In the genomic region with DNA sequence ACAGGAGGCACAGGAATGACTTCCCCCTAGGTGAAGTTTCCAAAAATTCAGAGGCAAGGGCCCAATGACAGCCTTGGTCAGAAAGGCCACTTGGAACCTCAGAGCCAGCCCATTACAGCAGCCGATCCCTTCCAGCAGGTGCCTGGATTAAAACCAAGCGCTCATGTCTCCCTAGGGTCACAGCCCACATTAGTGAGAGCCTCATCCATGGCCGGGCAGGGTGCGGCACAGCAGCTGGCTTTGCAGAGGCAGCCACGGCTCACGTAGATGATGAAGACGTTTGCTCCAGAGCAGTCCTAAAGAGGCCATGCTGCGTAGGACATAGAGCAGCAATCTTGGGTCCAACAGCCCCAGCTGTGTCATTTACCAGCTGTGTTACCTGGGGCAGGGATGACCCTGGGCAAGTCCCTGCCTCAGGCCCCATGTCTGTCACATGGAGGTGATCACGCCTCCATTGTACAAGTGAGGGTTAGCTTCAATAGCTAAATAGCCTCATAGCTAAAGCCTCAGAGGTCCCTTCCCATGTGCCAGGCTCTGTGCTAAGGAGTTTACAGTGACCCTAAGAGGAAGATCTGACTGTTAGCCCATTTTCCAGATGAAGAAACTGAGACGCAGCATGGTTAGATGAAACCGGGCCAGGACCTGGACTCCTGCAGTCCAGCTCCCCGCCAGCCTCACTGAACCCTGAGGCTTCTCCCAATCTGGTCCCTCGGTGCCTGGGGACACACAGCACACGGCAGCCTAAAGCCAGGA, we compare ENCODE assay signal across 14 cellular contexts. TPM values are rescaled to one million over a fixed set of nuclear protein-coding genes. Genes with fewer than 3 reads are reported as not detected.
A peak's percentile ranks its signal among the peaks of the same experiment; 100 is the strongest.
DNase-seq lines count a peak whose midpoint lies in the region; ATAC-seq and TF ChIP-seq lines count a peak whose summit lies in the region.
"Had no signal": no experiment of that assay in that cellular context is flagged by ENCODE, and none has a peak within 500 bp of the region (broad histone marks: within the 10 kb centered on the region; RNA-seq: fewer than 3 reads in every experiment).

No MANE protein-coding gene starts in this region.

- no peak for DNase-seq in Karpas-422
- no peak for DNase-seq in brain microvascular endothelial cell
- DNase-seq in mesendoderm, result no peak
- DNase-seq in thyroid gland, result no peak
- no peak for DNase-seq in stimulated activated CD4-positive, alpha-beta T cell treated with anti-CD3 and anti-CD28 coated beads, Interleukin-4, amount 100 ng/mL, for 4 hours
- no peak for DNase-seq in A673 (ENCODE audit: low spot score)
- DNase-seq: activated CD8-positive, alpha-beta T cell treated with anti-CD3 and anti-CD28 coated beads, Interleukin-2, amount 10 ng/mL, durations not matched to agents 7 days and 5 days; activated effector memory CD4-positive, alpha-beta T cell treated with Interleukin-2 at 50 U/mL for 16 hours; COR-L47; NCI-H1105; NCI-H446 treated with DMSO at 0.1 percent for 48 hours; retina; stimulated activated naive CD8-positive, alpha-beta T cell treated with anti-CD3 and anti-CD28 coated beads, Interleukin-15, amount 100 ng/mL, for 72 hours had no signal

- H3K9me3 ChIP-seq in Karpas-422 (ENCODE audit: low read length) (no peaks in the 10 kb centered on the region), thyroid gland (no peaks in the 10 kb centered on the region), A673 (ENCODE audit: low read depth, low read length, poor library complexity, severe bottlenecking) (no peaks in the 10 kb centered on the region)

- H3K23ac ChIP-seq in mesendoderm (ENCODE audit: low read length), result no peak overlapping the region

- H4K8ac ChIP-seq in mesendoderm (ENCODE audit: low read depth, low read length), result no peak overlapping the region

- no peak overlapping the region for H3K4me2 ChIP-seq in Karpas-422 (ENCODE audit: low read depth, low read length, poor library complexity, severe bottlenecking)
- H3K4me2 ChIP-seq in mesendoderm (ENCODE audit: low read length), result no peak overlapping the region

- H3K27me3 ChIP-seq in Karpas-422 (ENCODE audit: low read length) (no peaks in the 10 kb centered on the region), brain microvascular endothelial cell (replicated peaks) (no peaks in the 10 kb centered on the region), mesendoderm (ENCODE audit: insufficient read depth, low read length, poor library complexity) (no peaks in the 10 kb centered on the region), thyroid gland (no peaks in the 10 kb centered on the region), A673 (replicated peaks; ENCODE audit: insufficient read depth, low read depth, low read length, poor library complexity) (no peaks in the 10 kb centered on the region)

- H3K4me3 ChIP-seq in Karpas-422 (ENCODE audit: low read length) (no peak overlapping the region), brain microvascular endothelial cell (ENCODE audit: low read depth, low read length) (no peak overlapping the region), mesendoderm (ENCODE audit: low read length) (no peak overlapping the region), thyroid gland (replicated peaks in 1 of 3) (no peak overlapping the region), A673 (ENCODE audit: low read depth, low read length, poor library complexity, severe bottlenecking) (no peak overlapping the region)

- H3K9ac ChIP-seq in Karpas-422 (ENCODE audit: low read length) (no peak overlapping the region), mesendoderm (ENCODE audit: low read length) (no peak overlapping the region)

- H2BK5ac ChIP-seq in mesendoderm (ENCODE audit: low read length), result no peak overlapping the region

- peaks cover 98% of the 10 kb centered on the region for H4K20me1 ChIP-seq in Karpas-422 (ENCODE audit: insufficient read depth, low read depth, low read length)

- no peak overlapping the region for H2AFZ ChIP-seq in Karpas-422 (ENCODE audit: low read length)

- peaks cover 56% of the 10 kb centered on the region for H3K4me1 ChIP-seq in Karpas-422 (ENCODE audit: low read length)
- H3K4me1 ChIP-seq in mesendoderm (ENCODE audit: control insufficient read depth, low read depth, low read length), result peaks cover 1% of the 10 kb centered on the region
- peaks cover 37 to 53% of the 10 kb centered on the region in 2 donors for H3K4me1 ChIP-seq in thyroid gland
- H3K4me1 ChIP-seq in A673 (ENCODE audit: insufficient read depth, low read length, poor library complexity, severe bottlenecking), result peaks cover 14% of the 10 kb centered on the region

- no peaks in the 10 kb centered on the region; the same call in 1 of the 2 replicates for H3K36me3 ChIP-seq in Karpas-422 (ENCODE audit: insufficient read depth, low read length)
- peaks cover 20% of the 10 kb centered on the region for H3K36me3 ChIP-seq in brain microvascular endothelial cell (replicated peaks)
- H3K36me3 ChIP-seq in mesendoderm (ENCODE audit: control insufficient read depth, insufficient read depth, low read length), result no peaks in the 10 kb centered on the region
- H3K36me3 ChIP-seq in thyroid gland, result no peaks in the 10 kb centered on the region
- no peaks in the 10 kb centered on the region for H3K36me3 ChIP-seq in A673 (ENCODE audit: insufficient read depth, low read length, poor library complexity, severe bottlenecking)

- no peak for ATAC-seq in GM18520 (IDR thresholded peaks at IDR 0.05; ENCODE audit: unreplicated experiment)
- ATAC-seq: activated CD8-positive, alpha-beta T cell treated with anti-CD3 and anti-CD28 coated beads, Interleukin-2, amount 10 ng/mL, durations not matched to agents 7 days and 5 days; stimulated activated naive CD8-positive, alpha-beta T cell treated with anti-CD3 and anti-CD28 coated beads, Interleukin-15, amount 100 ng/mL, for 72 hours had no signal

- H3K79me2 ChIP-seq in Karpas-422 (ENCODE audit: low read length), result peaks cover 100% of the 10 kb centered on the region
- H3K79me2 ChIP-seq in mesendoderm (ENCODE audit: control insufficient read depth, insufficient read depth, low read length), result no peaks in the 10 kb centered on the region

- H3K18ac ChIP-seq in mesendoderm (ENCODE audit: low read length), result no peak overlapping the region

- CTCF ChIA-PET in A673 (lab: Charles Lee), result no interaction called here

- H2BK15ac ChIP-seq in mesendoderm (replicated peaks; ENCODE audit: low read depth), result no peak overlapping the region

- no peak for TF ChIP-seq CTCF in brain microvascular endothelial cell (IDR thresholded peaks at IDR 0.05; ENCODE audit: low read depth, low read length, missing control alignments)
- no peak for TF ChIP-seq CTCF in thyroid gland (IDR thresholded peaks at IDR 0.05)
- TF ChIP-seq CTCF in A673 (conservative IDR thresholded peaks at IDR 0.05; ENCODE audit: low read depth, low read length), result no peak

- H3K9me2 ChIP-seq in Karpas-422 (replicated peaks; ENCODE audit: insufficient read depth, low read length), result no peaks in the 10 kb centered on the region

- intact Hi-C loops in thyroid gland (cut with DNase I) (no loop called here), A673 (cut with micrococcal nuclease; ENCODE audit: unreplicated experiment) (loop anchor here (10.0 kb wide), 1 partner anchor 172 kb away; no protein-coding TSS in a partner anchor)

- H3K27ac ChIP-seq in Karpas-422 (ENCODE audit: low read length) (peak overlapping the region; percentile 34), brain microvascular endothelial cell (peak overlapping the region; percentile 67), mesendoderm (ENCODE audit: low read depth, low read length) (peak overlapping the region; percentile 18), thyroid gland (peak overlapping the region; percentile 54 to 90 (median 68)), A673 (ENCODE audit: low read depth, low read length, poor library complexity, severe bottlenecking) (no peak overlapping the region)

- no peak overlapping the region for H2BK120ac ChIP-seq in mesendoderm (ENCODE audit: low read depth, low read length)

- H3K56ac ChIP-seq in mesendoderm (ENCODE audit: low read length), result no peak overlapping the region

- in situ Hi-C loops in brain microvascular endothelial cell (cut with HindIII; ENCODE audit: low pct_ligation_motif_present, low sequenced_read_pairs), result no loop called here

- peaks cover 6% of the 10 kb centered on the region for H3K79me1 ChIP-seq in mesendoderm (ENCODE audit: low read length)

- WGBS in mesendoderm (ENCODE audit: extremely low coverage, insufficient coverage, low lambda C conversion rate), result no CpG with 5 or more reads among the region's 14 CpGs
- WGBS in thyroid gland, 2 donors, result 76% methylated on average over 13 to 14 of the region's 14 CpGs

- no TSS peak for BruUV-seq in A673 (replicated peaks; lab: Mats Ljungman, UMichigan)

- no peak overlapping the region for H4K5ac ChIP-seq in mesendoderm (ENCODE audit: low read length)

- POLR2A ChIA-PET in A673 (lab: Charles Lee; ENCODE audit: low non-redundant PET), result no interaction called here

- no peak overlapping the region for H2AK5ac ChIP-seq in mesendoderm (ENCODE audit: low read length)

- no peak for TF ChIP-seq POLR2A in thyroid gland (IDR thresholded peaks at IDR 0.05)

- H3K4ac ChIP-seq in mesendoderm (ENCODE audit: low read depth, low read length), result no peak overlapping the region

RNA-seq across cellular contexts. Expression of a gene that starts 39.2 kb away (rescaled TPM):
- 77.9 and 93.3 TPM in 2 replicates for total RNA-seq in Karpas-422 (2014; rRNA removed; shearing (Covaris generic); ENCODE audit: low replicate concordance)
- polyA plus RNA-seq in mesendoderm (2013, experiment 1 of 2), result 12.8 TPM
- 13.7 TPM for polyA plus RNA-seq in mesendoderm (2013, experiment 2 of 2)
- total RNA-seq in thyroid gland, result 10 to 100 TPM; 10.7 to 12.8 (median 11.0) TPM
- 23.3 and 35.9 TPM in 2 replicates for total RNA-seq in A673 (2021)
